Comparison of ENCODE assay signal across 33 cellular contexts in genomic region chr11:3635641-3636375, GRCh38. TPM values are rescaled to one million over a fixed set of nuclear protein-coding genes. Genes with fewer than 3 reads are reported as not detected.
"Had no signal": no experiment of that assay in that cellular context is flagged by ENCODE, and none has a peak within 500 bp of the region (broad histone marks: within the 10 kb centered on the region; RNA-seq: fewer than 3 reads in every experiment).

No MANE protein-coding gene starts in this region.

- H3K9me3 ChIP-seq: esophagus muscularis mucosa, gastroesophageal sphincter, heart left ventricle, psoas muscle, suprapubic skin, transverse colon, upper lobe of right lung, vagina had no signal

- DNase-seq: effector CD4-positive, alpha-beta T cell; foreskin keratinocyte; heart left ventricle; kidney; naive B cell; right cardiac atrium; stimulated activated CD4-positive, alpha-beta T cell treated with anti-CD3 and anti-CD28 coated beads, Interleukin-15, amount 100 ng/mL, for 24 hours; stimulated activated CD4-positive, alpha-beta T cell treated with anti-CD3 and anti-CD28 coated beads, Interleukin-2, amount 100 ng/mL, for 48 hours; stimulated activated naive B cell treated with anti-CD40 and anti-IgM and Interleukin-4, amounts not matched to agents 10 μg/mL and 1 μg/mL and 100 μg/mL, for 72 hours; transverse colon; upper lobe of right lung had no signal

- H3K79me2 ChIP-seq: hepatocyte had no signal

- H3K4me3 Mint-ChIP-seq: memory B cell; naive B cell; natural killer cell treated with Interleukin-12 subunit alpha and Interleukin-12 subunit beta and Interleukin-15 and Interleukin-18, amount 100 ng/mL, for 72 hours; neural progenitor cell; stimulated activated naive B cell treated with anti-CD40 and anti-IgM and Interleukin-4, amounts not matched to agents 10 μg/mL and 1 μg/mL and 100 μg/mL, for 72 hours; stimulated activated naive CD8-positive, alpha-beta T cell treated with anti-CD3 and anti-CD28 coated beads, Interleukin-15, Interleukin-2, amounts not matched to agents 100 ng/mL and 50 ng/mL, for 24 hours had no signal

- H3K27ac ChIP-seq: dorsolateral prefrontal cortex, esophagus muscularis mucosa, foreskin keratinocyte, gastroesophageal sphincter, heart left ventricle, hepatocyte, neural progenitor cell, psoas muscle, skin epidermis, suprapubic skin, transverse colon, upper lobe of right lung, vagina had no signal

- H3K27me3 Mint-ChIP-seq: stimulated activated naive CD8-positive, alpha-beta T cell treated with anti-CD3 and anti-CD28 coated beads, Interleukin-15, Interleukin-2, amounts not matched to agents 100 ng/mL and 50 ng/mL, for 24 hours had no signal

- H3K4me2 ChIP-seq: hepatocyte, neural progenitor cell had no signal

- H3K4me1 Mint-ChIP-seq: memory B cell; naive B cell; neural progenitor cell; stimulated activated naive B cell treated with anti-CD40 and anti-IgM and Interleukin-4, amounts not matched to agents 10 μg/mL and 1 μg/mL and 100 μg/mL, for 72 hours had no signal

- FAIRE-seq: colon, endothelial cell of umbilical vein, kidney had no signal

- H3K27ac Mint-ChIP-seq: memory B cell; naive B cell; natural killer cell treated with Interleukin-12 subunit alpha and Interleukin-12 subunit beta and Interleukin-15 and Interleukin-18, amount 100 ng/mL, for 72 hours; neural progenitor cell; stimulated activated naive B cell treated with anti-CD40 and anti-IgM and Interleukin-4, amounts not matched to agents 10 μg/mL and 1 μg/mL and 100 μg/mL, for 72 hours; stimulated activated naive CD8-positive, alpha-beta T cell treated with anti-CD3 and anti-CD28 coated beads, Interleukin-15, Interleukin-2, amounts not matched to agents 100 ng/mL and 50 ng/mL, for 24 hours had no signal

- H3K36me3 ChIP-seq: esophagus muscularis mucosa, gastroesophageal sphincter, heart left ventricle, neural progenitor cell, suprapubic skin, transverse colon, upper lobe of right lung, vagina had no signal

- H3K27me3 ChIP-seq: esophagus muscularis mucosa, foreskin keratinocyte, gastroesophageal sphincter, heart left ventricle, hepatocyte, neural progenitor cell, suprapubic skin, transverse colon, upper lobe of right lung, vagina had no signal

- H2AFZ ChIP-seq: hepatocyte, neural progenitor cell had no signal

- H3K9ac ChIP-seq: neural progenitor cell had no signal

- H3K4me1 ChIP-seq: esophagus muscularis mucosa, foreskin keratinocyte, gastroesophageal sphincter, heart left ventricle, neural progenitor cell, psoas muscle, suprapubic skin, transverse colon, upper lobe of right lung, vagina had no signal

- H3K4me3 ChIP-seq: dorsolateral prefrontal cortex, esophagus muscularis mucosa, gastroesophageal sphincter, heart left ventricle, hepatocyte, lung, neural progenitor cell, psoas muscle, skin epidermis, suprapubic skin, transverse colon, upper lobe of right lung, vagina had no signal

- H3K36me3 Mint-ChIP-seq: memory B cell; naive B cell; natural killer cell treated with Interleukin-12 subunit alpha and Interleukin-12 subunit beta and Interleukin-15 and Interleukin-18, amount 100 ng/mL, for 72 hours; neural progenitor cell; stimulated activated naive B cell treated with anti-CD40 and anti-IgM and Interleukin-4, amounts not matched to agents 10 μg/mL and 1 μg/mL and 100 μg/mL, for 72 hours had no signal

- H3K9me3 Mint-ChIP-seq: memory B cell; natural killer cell treated with Interleukin-12 subunit alpha and Interleukin-12 subunit beta and Interleukin-15 and Interleukin-18, amount 100 ng/mL, for 72 hours; stimulated activated naive B cell treated with anti-CD40 and anti-IgM and Interleukin-4, amounts not matched to agents 10 μg/mL and 1 μg/mL and 100 μg/mL, for 72 hours; stimulated activated naive CD8-positive, alpha-beta T cell treated with anti-CD3 and anti-CD28 coated beads, Interleukin-15, Interleukin-2, amounts not matched to agents 100 ng/mL and 50 ng/mL, for 24 hours had no signal

- ATAC-seq: foreskin keratinocyte; gastroesophageal sphincter; heart left ventricle; left lobe of liver; natural killer cell treated with Interleukin-12 subunit alpha and Interleukin-12 subunit beta and Interleukin-15 and Interleukin-18, amount 100 ng/mL, for 72 hours; psoas muscle; right cardiac atrium; stimulated activated naive B cell treated with anti-CD40 and anti-IgM and Interleukin-4, amounts not matched to agents 10 μg/mL and 1 μg/mL and 100 μg/mL, for 72 hours; upper lobe of right lung had no signal

RNA-seq across cellular contexts. Expression of gene ART5, which starts 6.0 kb away (rescaled TPM):
- total RNA-seq: endothelial cell of umbilical vein; kidney; left lobe of liver; mononuclear cell; natural killer cell treated with Interleukin-12 subunit alpha and Interleukin-12 subunit beta and Interleukin-15 and Interleukin-18, amount 100 ng/mL, for 72 hours; renal cortical epithelial cell; suprapubic skin had no signal
- polyA plus RNA-seq: endothelial cell of umbilical vein, fibroblast of lung, liver had no signal

RNA-seq across cellular contexts. Expression of gene ART1, which starts 9.1 kb away (rescaled TPM):
- total RNA-seq: endothelial cell of umbilical vein; epithelial cell of proximal tubule; esophagus muscularis mucosa; fibroblast of lung; foreskin keratinocyte; gastroesophageal sphincter; hepatocyte; left lobe of liver; liver; mononuclear cell; natural killer cell treated with Interleukin-12 subunit alpha and Interleukin-12 subunit beta and Interleukin-15 and Interleukin-18, amount 100 ng/mL, for 72 hours; osteocyte; renal cortical epithelial cell; right cardiac atrium; suprapubic skin; vagina had no signal
- polyA plus RNA-seq: endothelial cell of umbilical vein, fibroblast of lung, foreskin keratinocyte, heart left ventricle, hepatocyte, liver, right cardiac atrium had no signal

RNA-seq across cellular contexts. Expression of gene CHRNA10, which starts 35.4 kb away (rescaled TPM):
- total RNA-seq: hepatocyte, vagina had no signal
